In genomic region chr6:24929255-24929654, GRCh38 we compare ENCODE assay signal across 9 cellular contexts. TPM values are rescaled to one million over a fixed set of nuclear protein-coding genes. Genes with fewer than 3 reads are reported as not detected.
DNase-seq lines count a peak whose midpoint lies in the region; ATAC-seq, FAIRE-seq and TF ChIP-seq lines count a peak whose summit lies in the region.
"Had no signal": no experiment of that assay in that cellular context is flagged by ENCODE, and none has a peak within 500 bp of the region (broad histone marks: within the 10 kb centered on the region; RNA-seq: fewer than 3 reads in every experiment).

No MANE protein-coding gene starts in this region.

- H3K9me3 ChIP-seq in right atrium auricular region (no peaks in the 10 kb centered on the region), GM23248 (ENCODE audit: low read depth) (no peaks in the 10 kb centered on the region)

- H3K27ac ChIP-seq in right atrium auricular region (no peak overlapping the region), GM23248 (no peak overlapping the region)

- peaks cover 9% of the 10 kb centered on the region for H3F3A ChIP-seq in GM23248 (ENCODE audit: insufficient read depth)

- H3K4me1 Mint-ChIP-seq in activated T-helper 17 cell treated with anti-CD3 and anti-CD28 coated beads, Interleukin-2, amount 50 U/mL, for 72 hours = peaks cover 43% of the 10 kb centered on the region
- peaks cover 73% of the 10 kb centered on the region for H3K4me1 Mint-ChIP-seq in stimulated activated naive CD8-positive, alpha-beta T cell treated with anti-CD3 and anti-CD28 coated beads, Interleukin-15, amount 100 ng/mL, for 72 hours

- in situ Hi-C loops in GM23248 (cut with MboI) = no loop called here

- H3K9me2 ChIP-seq in GM23248 (ENCODE audit: insufficient read depth) = no peaks in the 10 kb centered on the region

- H3K4me1 ChIP-seq in right atrium auricular region (peaks cover 0 to 24% of the 10 kb centered on the region in 2 donors), GM23248 (ENCODE audit: insufficient read depth) (peaks cover 35% of the 10 kb centered on the region)

- H3K79me2 ChIP-seq in GM23248 (ENCODE audit: insufficient read depth) = no peaks in the 10 kb centered on the region

- peak overlapping the region; percentile 92 for H3K27ac Mint-ChIP-seq in activated T-helper 17 cell treated with anti-CD3 and anti-CD28 coated beads, Interleukin-2, amount 50 U/mL, for 72 hours
- peak overlapping the region; percentile 88 to 96 for H3K27ac Mint-ChIP-seq in stimulated activated naive CD8-positive, alpha-beta T cell treated with anti-CD3 and anti-CD28 coated beads, Interleukin-15, amount 100 ng/mL, for 72 hours

- H3K4me2 ChIP-seq in GM23248 (ENCODE audit: unreplicated experiment) = no peak overlapping the region

- H3K4me3 ChIP-seq in right atrium auricular region (no peak overlapping the region), GM23248 (no peak overlapping the region)

- no peaks in the 10 kb centered on the region for H4K20me1 ChIP-seq in GM23248 (ENCODE audit: insufficient read depth)

- ATAC-seq in Right ventricle myocardium superior (ENCODE audit: poor library complexity) (peak; percentile 47), HG03175 (IDR thresholded peaks at IDR 0.05; ENCODE audit: unreplicated experiment) (peak; percentile 43)
- peak; percentile 18 for ATAC-seq in activated T-helper 17 cell treated with anti-CD3 and anti-CD28 coated beads, Interleukin-2, amount 50 U/mL, for 72 hours (replicated peaks)
- ATAC-seq in stimulated activated naive CD8-positive, alpha-beta T cell treated with anti-CD3 and anti-CD28 coated beads, Interleukin-15, amount 100 ng/mL, for 72 hours = peak; percentile 10

- peak overlapping the region; percentile 93 for H3K4me3 Mint-ChIP-seq in activated T-helper 17 cell treated with anti-CD3 and anti-CD28 coated beads, Interleukin-2, amount 50 U/mL, for 72 hours
- peak overlapping the region; percentile 94 to 98 for H3K4me3 Mint-ChIP-seq in stimulated activated naive CD8-positive, alpha-beta T cell treated with anti-CD3 and anti-CD28 coated beads, Interleukin-15, amount 100 ng/mL, for 72 hours

- H3K9me3 Mint-ChIP-seq in activated T-helper 17 cell treated with anti-CD3 and anti-CD28 coated beads, Interleukin-2, amount 50 U/mL, for 72 hours = peaks cover 7% of the 10 kb centered on the region
- peaks cover 7 to 10% of the 10 kb centered on the region in 2 donors for H3K9me3 Mint-ChIP-seq in stimulated activated naive CD8-positive, alpha-beta T cell treated with anti-CD3 and anti-CD28 coated beads, Interleukin-15, amount 100 ng/mL, for 72 hours

- peaks cover 45% of the 10 kb centered on the region for H3K36me3 Mint-ChIP-seq in activated T-helper 17 cell treated with anti-CD3 and anti-CD28 coated beads, Interleukin-2, amount 50 U/mL, for 72 hours (ENCODE audit: low read depth)

- no peak for DNase-seq in Right ventricle myocardium superior
- DNase-seq in right atrium auricular region (ENCODE audit: low spot score) = no peak
- DNase-seq in stimulated activated naive CD8-positive, alpha-beta T cell treated with anti-CD3 and anti-CD28 coated beads, Interleukin-15, amount 100 ng/mL, for 72 hours = peak in 1 of 2 donors; percentile 46
- no peak for DNase-seq in HTR-8/SVneo (ENCODE audit: insufficient read length, low spot score)
- no peak for DNase-seq in T-helper 9 cell
- DNase-seq in GM23248 = no peak

- intact Hi-C loops in Right ventricle myocardium superior (cut with DNase I) = no loop called here

- no peak overlapping the region for H2AFZ ChIP-seq in GM23248

- no peak overlapping the region for H3K9ac ChIP-seq in GM23248

- FAIRE-seq in HTR-8/SVneo (lab: Jason Lieb, UNC) = no peak
- FAIRE-seq: endothelial cell of umbilical vein had no signal

- H3K27me3 Mint-ChIP-seq in activated T-helper 17 cell treated with anti-CD3 and anti-CD28 coated beads, Interleukin-2, amount 50 U/mL, for 72 hours = no peaks in the 10 kb centered on the region
- H3K27me3 Mint-ChIP-seq in stimulated activated naive CD8-positive, alpha-beta T cell treated with anti-CD3 and anti-CD28 coated beads, Interleukin-15, amount 100 ng/mL, for 72 hours = no peaks in the 10 kb centered on the region

- H3K36me3 ChIP-seq in right atrium auricular region = no peaks in the 10 kb centered on the region
- no peaks in the 10 kb centered on the region for H3K36me3 ChIP-seq in GM23248 (ENCODE audit: low read depth)

- 56 to 64% methylated on average over 1 of the region's 1 CpG for WGBS in GM23248 (ENCODE audit: low coverage in 1 of 2, low lambda C conversion rate in 2 of 2, missing lambda C conversion rate in 2 of 2), 2 experiments

- TF ChIP-seq CTCF in right atrium auricular region (IDR thresholded peaks at IDR 0.05) = no peak

- H3K27me3 ChIP-seq in right atrium auricular region = no peaks in the 10 kb centered on the region
- no peaks in the 10 kb centered on the region for H3K27me3 ChIP-seq in GM23248 (replicated peaks; ENCODE audit: insufficient read depth)

RNA-seq across cellular contexts. Expression of gene RIPOR2, which starts 6.5 kb away (rescaled TPM):
- total RNA-seq in Right ventricle myocardium superior = 3.1 TPM
- total RNA-seq in right atrium auricular region = 1 to 10 TPM; 2.4 to 7.3 TPM
- 100 to 1,000 TPM in 1 of 2 donors, 10 to 100 TPM in 1; 47.5 to 113 TPM for total RNA-seq in activated T-helper 17 cell treated with anti-CD3 and anti-CD28 coated beads, Interleukin-2, amount 50 U/mL, for 72 hours
- 2.7 and 3.2 TPM in 2 replicates for total RNA-seq in GM23248 (2014; rRNA removed; shearing (Covaris generic))
- 3.0 and 3.3 TPM in 2 replicates for polyA plus RNA-seq in GM23248 (2016; fragmentation: Nextera tagmentation; extraction: Ambion mirVana)
- total RNA-seq: endothelial cell of umbilical vein had no signal

Comparison
In these comparisons a context has a peak if more than half of its experiments do, and no peak if none do; other contexts are left out.
1. RNA of gene RIPOR2, which starts 6.5 kb away (total RNA-seq): 47.5 to 113 TPM in activated T-helper 17 cell treated with anti-CD3 and anti-CD28 coated beads, Interleukin-2, amount 50 U/mL, for 72 hours; 2.4 to 7.3 TPM in right atrium auricular region, 2.7 to 3.2 TPM in GM23248 and 3.1 TPM in Right ventricle myocardium superior (single experiment); every median in the first group is over 4 times any median in the second.
2. Peak in every context shown above with its lines, with median percentiles within 50 percentile points of each other: ATAC-seq.